ENCODE assay signal across 9 cellular contexts in the genomic region with DNA sequence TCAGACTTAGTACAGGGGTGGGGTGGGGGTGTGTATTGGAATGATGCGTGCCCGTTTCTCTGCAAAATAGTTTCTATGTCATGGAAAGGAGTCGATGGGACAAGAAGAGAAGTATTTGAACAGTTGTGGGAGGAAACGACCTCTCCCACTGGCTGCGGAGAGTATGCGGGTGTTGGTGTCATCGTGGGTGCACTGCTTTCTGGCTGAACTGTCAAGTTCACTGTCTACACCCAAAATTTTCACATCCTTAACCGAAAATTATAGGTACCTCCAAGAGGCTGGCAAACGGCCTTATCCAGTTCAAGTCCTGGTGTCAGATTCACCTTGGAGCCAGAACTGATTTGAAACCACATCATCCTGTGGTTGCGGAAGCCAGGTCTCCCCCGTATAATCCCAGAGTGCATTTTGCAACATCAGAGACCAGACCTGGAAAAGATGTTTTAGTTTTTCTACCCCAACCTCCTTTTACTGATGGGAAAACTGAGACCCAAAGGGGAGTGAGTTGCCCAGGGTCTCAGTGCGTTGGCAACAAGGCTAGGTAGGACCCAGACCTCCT. TPM values are rescaled to one million over a fixed set of nuclear protein-coding genes. Genes with fewer than 3 reads are reported as not detected.
DNase-seq lines count a peak whose midpoint lies in the region; ATAC-seq lines count a peak whose summit lies in the region.
"Had no signal": no experiment of that assay in that cellular context is flagged by ENCODE, and none has a peak within 500 bp of the region (broad histone marks: within the 10 kb centered on the region; RNA-seq: fewer than 3 reads in every experiment).

No MANE protein-coding gene starts in this region.

- H3K4me3 ChIP-seq in right cardiac atrium (ENCODE audit: low read length): peak overlapping the region; percentile 96

- H3K4me3 Mint-ChIP-seq in stimulated activated memory B cell treated with anti-CD40 and anti-IgM and Interleukin-4, amounts not matched to agents 10 μg/mL and 1 μg/mL and 100 μg/mL, for 72 hours: peak overlapping the region; percentile 93

- H3K27ac Mint-ChIP-seq in stimulated activated memory B cell treated with anti-CD40 and anti-IgM and Interleukin-4, amounts not matched to agents 10 μg/mL and 1 μg/mL and 100 μg/mL, for 72 hours: peak overlapping the region; percentile 98

- peaks cover 2% of the 10 kb centered on the region for H3K4me1 ChIP-seq in right cardiac atrium (ENCODE audit: control insufficient read depth, insufficient read depth, low read length)

- H3K27me3 Mint-ChIP-seq in stimulated activated memory B cell treated with anti-CD40 and anti-IgM and Interleukin-4, amounts not matched to agents 10 μg/mL and 1 μg/mL and 100 μg/mL, for 72 hours: peaks cover 12% of the 10 kb centered on the region

- no peaks in the 10 kb centered on the region for H3K9me3 ChIP-seq in right cardiac atrium (ENCODE audit: control insufficient read depth, low read length)

- peak overlapping the region; percentile 55 for H3K27ac ChIP-seq in right cardiac atrium (ENCODE audit: low read length)

- peak; percentile 26 for DNase-seq in activated CD4-positive, alpha-beta T cell treated with anti-CD3 and anti-CD28 coated beads for 48 hours
- no peak for DNase-seq in activated CD4-positive, alpha-beta T cell treated with anti-CD3 and anti-CD28 coated beads for 4 hours
- peak; percentile 25 to 36 for DNase-seq in activated CD4-positive, alpha-beta T cell treated with anti-CD3 and anti-CD28 coated beads, Interleukin-2, amount 50 U/mL, for 48 hours
- DNase-seq in right cardiac atrium: peak in 1 of 3 donors; percentile 38

- H3K4me1 Mint-ChIP-seq in stimulated activated memory B cell treated with anti-CD40 and anti-IgM and Interleukin-4, amounts not matched to agents 10 μg/mL and 1 μg/mL and 100 μg/mL, for 72 hours: peaks cover 32% of the 10 kb centered on the region

- H3K9me3 Mint-ChIP-seq in stimulated activated memory B cell treated with anti-CD40 and anti-IgM and Interleukin-4, amounts not matched to agents 10 μg/mL and 1 μg/mL and 100 μg/mL, for 72 hours: no peaks in the 10 kb centered on the region

- intact Hi-C loops in right cardiac atrium (cut with DNase I): no loop called here

- ATAC-seq in right cardiac atrium (peak in 1 of 2 donors; percentile 3), GM21717 (IDR thresholded peaks at IDR 0.05; ENCODE audit: unreplicated experiment) (no peak), GM18511 (IDR thresholded peaks at IDR 0.05; ENCODE audit: unreplicated experiment) (no peak), GM18870 (IDR thresholded peaks at IDR 0.05; ENCODE audit: unreplicated experiment) (no peak)
- ATAC-seq in stimulated activated memory B cell treated with anti-CD40 and anti-IgM and Interleukin-4, amounts not matched to agents 10 μg/mL and 1 μg/mL and 100 μg/mL, for 72 hours: no peak

- WGBS in right cardiac atrium: 33% methylated on average over 12 of the region's 12 CpGs

- H3K27me3 ChIP-seq in right cardiac atrium (ENCODE audit: control insufficient read depth, insufficient read depth): no peaks in the 10 kb centered on the region

- H3K36me3 Mint-ChIP-seq in stimulated activated memory B cell treated with anti-CD40 and anti-IgM and Interleukin-4, amounts not matched to agents 10 μg/mL and 1 μg/mL and 100 μg/mL, for 72 hours: peaks cover 32% of the 10 kb centered on the region

RNA-seq across cellular contexts. Expression of gene SSRP1, which starts 0.5 kb away (rescaled TPM):
- total RNA-seq in right cardiac atrium: 10 to 100 TPM; 43.1 to 46.6 (median 43.4) TPM
- 35.0 TPM for polyA plus RNA-seq in right cardiac atrium

RNA-seq across cellular contexts. Expression of gene P2RX3, which starts 2.0 kb away (rescaled TPM):
- total RNA-seq in right cardiac atrium: not detected
- polyA plus RNA-seq in right cardiac atrium: 0.20 TPM
- total RNA-seq: dermis microvascular lymphatic vessel endothelial cell had no signal

RNA-seq across cellular contexts. Expression of gene TNKS1BP1, which starts 11.4 kb away (rescaled TPM):
- 10 to 100 TPM; 45.8 to 77.1 (median 55.3) TPM for total RNA-seq in right cardiac atrium
- 52.0 TPM for polyA plus RNA-seq in right cardiac atrium

RNA-seq across cellular contexts. Expression of gene PRG3, which starts 44.8 kb away (rescaled TPM):
- not detected for total RNA-seq in right cardiac atrium
- not detected for polyA plus RNA-seq in right cardiac atrium
- total RNA-seq: dermis microvascular lymphatic vessel endothelial cell had no signal

RNA-seq across cellular contexts. Expression of gene PRG2, which starts 54.3 kb away (rescaled TPM):
- under 1 TPM in 1 of 4 donors, not detected in 3; 0.23 TPM for total RNA-seq in right cardiac atrium
- polyA plus RNA-seq in right cardiac atrium: 0.16 TPM

Comparison
In these comparisons a context has a peak if more than half of its experiments do, and no peak if none do; other contexts are left out.
1. DNase-seq: peak in activated CD4-positive, alpha-beta T cell treated with anti-CD3 and anti-CD28 coated beads for 48 hours (single experiment) and activated CD4-positive, alpha-beta T cell treated with anti-CD3 and anti-CD28 coated beads, Interleukin-2, amount 50 U/mL, for 48 hours (2 of 2); none in activated CD4-positive, alpha-beta T cell treated with anti-CD3 and anti-CD28 coated beads for 4 hours (0 of 2).